8 cellular contexts compared by ENCODE assay signal in genomic region chrX:153967536-153968214, GRCh38. TPM values are rescaled to one million over a fixed set of nuclear protein-coding genes. Genes with fewer than 3 reads are reported as not detected.
A peak's percentile ranks its signal among the peaks of the same experiment; 100 is the strongest.
DNase-seq lines count a peak whose midpoint lies in the region; ATAC-seq and TF ChIP-seq lines count a peak whose summit lies in the region.

No MANE protein-coding gene starts in this region.

- H4K20me1 ChIP-seq in GM23248 (ENCODE audit: insufficient read depth) (no peaks in the 10 kb centered on the region), OCI-LY7 (ENCODE audit: insufficient read depth, low read length) (peaks cover 14% of the 10 kb centered on the region; the same call in 1 of the 2 replicates)

- no peak for TF ChIP-seq CTCF in OCI-LY7 (conservative IDR thresholded peaks at IDR 0.05; ENCODE audit: low read length)
- TF ChIP-seq CTCF in omental fat pad (IDR thresholded peaks at IDR 0.05): no peak

- H2AFZ ChIP-seq in GM23248 (no peak overlapping the region), OCI-LY7 (ENCODE audit: low read length) (no peak overlapping the region)

- H3K4me1 ChIP-seq in GM23248 (ENCODE audit: insufficient read depth): peaks cover 24% of the 10 kb centered on the region
- peaks cover 33% of the 10 kb centered on the region for H3K4me1 ChIP-seq in OCI-LY7 (ENCODE audit: insufficient read depth, low read length, poor library complexity, severe bottlenecking)
- H3K4me1 ChIP-seq in effector memory CD4-positive, alpha-beta T cell (ENCODE audit: control insufficient read depth, insufficient read depth, low read length, poor library complexity, severe bottlenecking): peaks cover 16% of the 10 kb centered on the region
- H3K4me1 ChIP-seq in skeletal muscle tissue (ENCODE audit: control insufficient read depth in 3 of 3, insufficient read depth in 3 of 3, low read length in 3 of 3): peaks cover 52 to 65% (median 54%) of the 10 kb centered on the region in 3 donors

- H3K27ac ChIP-seq in GM23248 (peak overlapping the region; percentile 100; the same call in 1 of the 2 replicates), OCI-LY7 (ENCODE audit: low read depth, low read length, poor library complexity, severe bottlenecking) (peak overlapping the region; percentile 89), skeletal muscle tissue (ENCODE audit: low read depth, low read length) (peak overlapping the region; percentile 83)
- peak overlapping the region; percentile 94 for H3K27ac ChIP-seq in effector memory CD4-positive, alpha-beta T cell (ENCODE audit: insufficient read depth, low read length, poor library complexity, severe bottlenecking)

- CTCF ChIA-PET in OCI-LY7 (lab: Charles Lee; ENCODE audit: unreplicated experiment): interaction anchor here (0.7 to 1.6 kb wide), 7 partner anchors 14 to 42 kb away, joined by 3 to 5 read pairs (median 3); partner anchors contain the start of gene RENBP

- intact Hi-C loops in OCI-LY7 (cut with micrococcal nuclease; ENCODE audit: unreplicated experiment): loop anchor here (5.0 kb wide), 1 partner anchor 175 kb away; the partner anchor contains the start of genes IDH3G and SSR4

- H3K9me2 ChIP-seq in GM23248 (ENCODE audit: insufficient read depth) (no peaks in the 10 kb centered on the region), OCI-LY7 (ENCODE audit: insufficient read depth, low read length) (no peaks in the 10 kb centered on the region)

- H3K79me2 ChIP-seq in GM23248 (ENCODE audit: insufficient read depth): peaks cover 73% of the 10 kb centered on the region
- H3K79me2 ChIP-seq in OCI-LY7 (ENCODE audit: insufficient read depth, low read depth, low read length): peaks cover 84% of the 10 kb centered on the region

- H3K9ac ChIP-seq in GM23248 (peak overlapping the region; percentile 100; the same call in 1 of the 2 replicates), skeletal muscle tissue (ENCODE audit: low read depth in 1 of 3, low read length in 3 of 3) (peak overlapping the region; percentile 70 to 81 (median 73))

- H3K9me3 ChIP-seq in GM23248 (ENCODE audit: low read depth): no peaks in the 10 kb centered on the region
- no peaks in the 10 kb centered on the region for H3K9me3 ChIP-seq in OCI-LY7 (ENCODE audit: low read length)
- H3K9me3 ChIP-seq in effector memory CD4-positive, alpha-beta T cell (ENCODE audit: control insufficient read depth, low read length): no peaks in the 10 kb centered on the region
- no peaks in the 10 kb centered on the region for H3K9me3 ChIP-seq in skeletal muscle tissue (ENCODE audit: control insufficient read depth in 3 of 3, low read length in 3 of 3)

- WGBS in GM23248 (ENCODE audit: low coverage in 1 of 2, low lambda C conversion rate in 2 of 2, missing lambda C conversion rate in 2 of 2), 2 experiments: 46 to 58% methylated on average over 12 to 16 of the region's 16 CpGs

- ATAC-seq in omental fat pad (ENCODE audit: low FRiP score): no peak
- ATAC-seq in HG02938 (IDR thresholded peaks at IDR 0.05; ENCODE audit: unreplicated experiment): no peak

- H3K4me2 ChIP-seq in GM23248 (ENCODE audit: unreplicated experiment) (peak overlapping the region; percentile 94), OCI-LY7 (ENCODE audit: low read length) (peak overlapping the region; percentile 100)

- DNase-seq in GM23248: no peak
- no peak for DNase-seq in OCI-LY7 (ENCODE audit: low spot score)
- no peak for DNase-seq in effector memory CD4-positive, alpha-beta T cell
- no peak for DNase-seq in omental fat pad (ENCODE audit: low spot score)
- no peak for DNase-seq in NCI-H524 treated with DMSO at 0.1 percent for 48 hours (lab: John Stamatoyannopoulos, UW)
- no peak for DNase-seq in DMS 273 treated with DMSO at 0.1 percent for 48 hours (lab: John Stamatoyannopoulos, UW)

- POLR2A ChIA-PET in OCI-LY7 (lab: Charles Lee): interaction anchor here (0.5 to 5.4 kb wide), 5 partner anchors 8 to 249 kb away, joined by 3 to 33 read pairs (median 3); partner anchors contain the start of gene ARHGAP4

- H3F3A ChIP-seq in GM23248 (ENCODE audit: insufficient read depth): 0 out of 2 replicates have a peak, but pooled peaks cover 4% of the 10 kb centered on the region

- H3K4me3 ChIP-seq in GM23248 (no peak overlapping the region), OCI-LY7 (ENCODE audit: low read depth, low read length, poor library complexity, severe bottlenecking) (peak overlapping the region; percentile 78), skeletal muscle tissue (ENCODE audit: low read length in 3 of 3) (peak overlapping the region; percentile 61 to 93 (median 88))
- H3K4me3 ChIP-seq in effector memory CD4-positive, alpha-beta T cell (ENCODE audit: insufficient read depth, low read depth, low read length, poor library complexity, severe bottlenecking): peak overlapping the region; percentile 99

- H3K27me3 ChIP-seq in GM23248 (replicated peaks; ENCODE audit: insufficient read depth) (no peaks in the 10 kb centered on the region), skeletal muscle tissue (ENCODE audit: control insufficient read depth in 3 of 3, insufficient read depth in 3 of 3, low read length in 3 of 3) (no peaks in the 10 kb centered on the region)
- H3K27me3 ChIP-seq in effector memory CD4-positive, alpha-beta T cell (replicated peaks; ENCODE audit: control insufficient read depth, insufficient read depth, low read length, poor library complexity, severe bottlenecking): no peaks in the 10 kb centered on the region

- no TSS peak for BruUV-seq in OCI-LY7 (replicated peaks; lab: Mats Ljungman, UMichigan)

- no peaks in the 10 kb centered on the region for H3K36me3 ChIP-seq in GM23248 (ENCODE audit: low read depth)
- H3K36me3 ChIP-seq in OCI-LY7 (ENCODE audit: insufficient read depth, low read length): peaks cover 72% of the 10 kb centered on the region
- peaks cover 14% of the 10 kb centered on the region for H3K36me3 ChIP-seq in effector memory CD4-positive, alpha-beta T cell (ENCODE audit: control insufficient read depth, insufficient read depth, low read length)
- peaks cover 0 to 13% (median 5%) of the 10 kb centered on the region in 3 donors for H3K36me3 ChIP-seq in skeletal muscle tissue (ENCODE audit: control insufficient read depth in 3 of 3, insufficient read depth in 3 of 3, low read length in 3 of 3)

- in situ Hi-C loops in GM23248 (cut with MboI): no loop called here

RNA-seq across cellular contexts. Expression of gene HCFC1, which starts 3.9 kb away (rescaled TPM):
- 24.0 and 26.4 TPM in 2 replicates for total RNA-seq in GM23248 (2014; rRNA removed; shearing (Covaris generic))
- polyA plus RNA-seq in GM23248 (2016; fragmentation: Nextera tagmentation; extraction: Ambion mirVana): 12.5 and 12.6 TPM in 2 replicates
- total RNA-seq in OCI-LY7 (2014; rRNA removed; shearing (Covaris generic)): 51.9 and 64.2 TPM in 2 replicates
- total RNA-seq in OCI-LY7 (2022): 134 TPM in 2 replicates
- 9.4 TPM for total RNA-seq in skeletal muscle tissue
- 10 to 100 TPM; 21.5 to 41.5 (median 30.8) TPM for total RNA-seq in omental fat pad

RNA-seq across cellular contexts. Expression of gene TMEM187, which starts 4.9 kb away (rescaled TPM):
- total RNA-seq in GM23248 (2014; rRNA removed; shearing (Covaris generic)): 7.6 and 9.9 TPM in 2 replicates
- 8.5 and 10.0 TPM in 2 replicates for polyA plus RNA-seq in GM23248 (2016; fragmentation: Nextera tagmentation; extraction: Ambion mirVana)
- total RNA-seq in OCI-LY7 (2014; rRNA removed; shearing (Covaris generic)): 0.85 and 1.4 TPM in 2 replicates
- total RNA-seq in OCI-LY7 (2022) (3.2 and 4.5 TPM in 2 replicates), skeletal muscle tissue (2.1 TPM), omental fat pad (1 to 10 TPM; 1.9 to 9.0 (median 4.5) TPM)

RNA-seq across cellular contexts. Expression of gene RENBP, which starts 23.2 kb away (rescaled TPM):
- total RNA-seq in GM23248 (2014; rRNA removed; shearing (Covaris generic)): 0.11 TPM in 1 of 2 replicates, not detected in the other
- not detected in 2 replicates for polyA plus RNA-seq in GM23248 (2016; fragmentation: Nextera tagmentation; extraction: Ambion mirVana)
- total RNA-seq in OCI-LY7 (2014; rRNA removed; shearing (Covaris generic)): 2.8 and 3.6 TPM in 2 replicates
- total RNA-seq in OCI-LY7 (2022): 6.2 and 6.8 TPM in 2 replicates
- total RNA-seq in skeletal muscle tissue: 5.7 TPM
- 10 to 100 TPM in 3 of 4 donors, 1 to 10 TPM in 1; 7.8 to 33.0 (median 26.5) TPM for total RNA-seq in omental fat pad

RNA-seq across cellular contexts. Expression of gene NAA10, which starts 32.8 kb away (rescaled TPM):
- total RNA-seq in GM23248 (2014; rRNA removed; shearing (Covaris generic)): 105 and 154 TPM in 2 replicates
- 161 and 166 TPM in 2 replicates for polyA plus RNA-seq in GM23248 (2016; fragmentation: Nextera tagmentation; extraction: Ambion mirVana)
- 77.5 and 82.7 TPM in 2 replicates for total RNA-seq in OCI-LY7 (2014; rRNA removed; shearing (Covaris generic))
- total RNA-seq in OCI-LY7 (2022) (90.5 and 105 TPM in 2 replicates), skeletal muscle tissue (13.6 TPM), omental fat pad (100 to 1,000 TPM in 1 of 4 donors, 10 to 100 TPM in 3; 85.7 to 101 (median 90.7) TPM)

RNA-seq across cellular contexts. Expression of gene ARHGAP4, which starts 41.6 kb away (rescaled TPM):
- 2.8 TPM in 1 of 2 replicates, not detected in the other for total RNA-seq in GM23248 (2014; rRNA removed; shearing (Covaris generic))
- 0.43 and 0.45 TPM in 2 replicates for polyA plus RNA-seq in GM23248 (2016; fragmentation: Nextera tagmentation; extraction: Ambion mirVana)
- 126 and 127 TPM in 2 replicates for total RNA-seq in OCI-LY7 (2014; rRNA removed; shearing (Covaris generic))
- total RNA-seq in OCI-LY7 (2022) (119 and 128 TPM in 2 replicates), skeletal muscle tissue (25.1 TPM), omental fat pad (10 to 100 TPM; 16.6 to 72.2 (median 36.4) TPM)
